Comparison of ENCODE assay signal across 27 cellular contexts in genomic region chr3:182501861-182502260, GRCh38.
DNase-seq lines count a peak whose midpoint lies in the region; ATAC-seq, FAIRE-seq and TF ChIP-seq lines count a peak whose summit lies in the region.
"Had no signal": no experiment of that assay in that cellular context is flagged by ENCODE, and none has a peak within 500 bp of the region (broad histone marks: within the 10 kb centered on the region; RNA-seq: fewer than 3 reads in every experiment).

No MANE protein-coding gene starts in this region.

- CTCF ChIA-PET in GM12878 (lab: Yijun Ruan, JAX): interaction anchor here (1.2 to 1.5 kb wide), 4 partner anchors 10 to 23 kb away, joined by 3 to 5 read pairs (median 4); no protein-coding TSS in a partner anchor

- H3K36me3 Mint-ChIP-seq in type B pancreatic cell: no peaks in the 10 kb centered on the region
- H3K36me3 Mint-ChIP-seq: stimulated activated memory B cell treated with anti-CD40 and anti-IgM and Interleukin-4, amounts not matched to agents 10 μg/mL and 1 μg/mL and 100 μg/mL, for 72 hours had no signal

- H3K27ac ChIP-seq in HUES48 (ENCODE audit: low read depth, low read length) (peak overlapping the region; percentile 61), GM12878 (ENCODE audit: control insufficient read depth, insufficient read depth) (no peak overlapping the region)
- H3K27ac ChIP-seq: heart right ventricle, ovary, right lobe of liver, WERI-Rb-1 had no signal

- H3K4me3 ChIP-seq in HUES48 (ENCODE audit: low read depth, low read length) (no peak overlapping the region), GM12878 (no peak overlapping the region)
- H3K4me3 ChIP-seq: heart right ventricle, ovary, right lobe of liver had no signal

- RAD21 ChIA-PET in GM12878 (lab: Charles Lee; ENCODE audit: unreplicated experiment): interaction anchor here (1.5 kb wide), 1 partner anchor 15 kb away, joined by 3 read pairs; no protein-coding TSS in a partner anchor

- TF ChIP-seq CTCF in GM12878 (IDR thresholded peaks at IDR 0.05 in 2 of 3, conservative IDR thresholded peaks at IDR 0.05 in 1 of 3; ENCODE audit: control insufficient read depth in 2 of 3, extremely low read depth in 1 of 3, insufficient read depth in 1 of 3, low read depth in 3 of 3, low read length in 3 of 3) (no peak), type B pancreatic cell (conservative IDR thresholded peaks at IDR 0.05) (no peak)

- WGBS in GM12878 (ENCODE audit: insufficient coverage, insufficient replicate concordance, low lambda C conversion rate, missing lambda C conversion rate): 4% methylated on average over 2 of the region's 2 CpGs

- DNase-seq in GM12878 (ENCODE audit: low read depth, low spot score) (no peak), myocyte (ENCODE audit: low read depth) (peak; percentile 13), type B pancreatic cell (ENCODE audit: extremely low spot score, unreplicated experiment) (no peak), NCI-H1417 (lab: John Stamatoyannopoulos, UW) (no peak)
- DNase-seq: activated CD4-positive, alpha-beta T cell treated with anti-CD3 and anti-CD28 coated beads, Interleukin-2, amount 10 ng/mL, durations not matched to agents 24 days and 14 days; activated gamma-delta T cell; activated T-cell treated with anti-CD3 and anti-CD28 coated beads, Interleukin-2, amount 50 U/mL, for 24 hours; GOT3; heart right ventricle; left cardiac atrium; mesenchymal stem cell; NCI-H1105 treated with DMSO at 0.1 percent for 48 hours; NCI-H2029 treated with DMSO at 0.1 percent for 48 hours; NCI-H526 treated with DMSO at 0.1 percent for 48 hours; ovary; right lobe of liver; SIG-M5; stimulated activated CD4-positive, alpha-beta T cell treated with anti-CD3 and anti-CD28 coated beads, Interleukin-12 subunit alpha, Interleukin-12 subunit beta, amount 100 ng/mL, for 4 hours; stimulated activated CD4-positive, alpha-beta T cell treated with anti-CD3 and anti-CD28 coated beads, Interleukin-4, amount 100 ng/mL, for 1 hour; T1000; WERI-Rb-1 had no signal

- no TSS peak for BruUV-seq in GM12878 (replicated peaks; lab: Mats Ljungman, UMichigan)

- no peaks in the 10 kb centered on the region for H3K27me3 ChIP-seq in HUES48 (ENCODE audit: control insufficient read depth, insufficient read depth, low read length)
- H3K27me3 ChIP-seq in GM12878 (replicated peaks in 1 of 2; ENCODE audit: control insufficient read depth in 2 of 2, insufficient read depth in 2 of 2, low read length in 1 of 2): no peaks in the 10 kb centered on the region; a peak in 1 of 4 replicates
- H3K27me3 ChIP-seq: ovary, right lobe of liver had no signal

- no peak overlapping the region for H3K4me2 ChIP-seq in GM12878 (ENCODE audit: control insufficient read depth, insufficient read depth)

- H2AFZ ChIP-seq in GM12878 (ENCODE audit: control insufficient read depth, low read depth, low read length): no peak overlapping the region

- H3K36me3 ChIP-seq in HUES48 (ENCODE audit: control insufficient read depth, insufficient read depth, low read length) (no peaks in the 10 kb centered on the region), GM12878 (ENCODE audit: control insufficient read depth in 2 of 2, insufficient read depth in 2 of 2, low read length in 1 of 2) (no peaks in the 10 kb centered on the region)
- H3K36me3 ChIP-seq: heart right ventricle, ovary, right lobe of liver, WERI-Rb-1 had no signal

- no peak for FAIRE-seq in GM12878 (lab: Jason Lieb, UNC)
- FAIRE-seq: RCC 7860 had no signal

- peaks cover 18% of the 10 kb centered on the region for H3K4me1 Mint-ChIP-seq in type B pancreatic cell (ENCODE audit: unreplicated experiment)
- H3K4me1 Mint-ChIP-seq: activated CD4-positive, alpha-beta T cell treated with anti-CD3 and anti-CD28 coated beads, Interleukin-2, amount 10 ng/mL, durations not matched to agents 24 days and 14 days; IgD-negative memory B cell; stimulated activated memory B cell treated with anti-CD40 and anti-IgM and Interleukin-4, amounts not matched to agents 10 μg/mL and 1 μg/mL and 100 μg/mL, for 72 hours had no signal

- H3K27me3 Mint-ChIP-seq in type B pancreatic cell: no peaks in the 10 kb centered on the region
- H3K27me3 Mint-ChIP-seq: activated CD4-positive, alpha-beta T cell treated with anti-CD3 and anti-CD28 coated beads, Interleukin-2, amount 10 ng/mL, durations not matched to agents 24 days and 14 days had no signal

- in situ Hi-C loops in GM12878 (cut with MboI): no loop called here

- no peaks in the 10 kb centered on the region for H3K9me3 ChIP-seq in HUES48 (ENCODE audit: control insufficient read depth, insufficient read depth, low read length)
- no peaks in the 10 kb centered on the region for H3K9me3 ChIP-seq in GM12878 (replicated peaks; ENCODE audit: control insufficient read depth, insufficient read depth, low read length)
- H3K9me3 ChIP-seq: heart right ventricle, ovary, right lobe of liver had no signal

- no peak for TF ChIP-seq EP300 in GM12878 (IDR thresholded peaks at IDR 0.05; ENCODE audit: borderline replicate concordance in 1 of 2, control insufficient read depth in 1 of 2, low read depth in 2 of 2, low read length in 2 of 2)

- no peaks in the 10 kb centered on the region for H4K20me1 ChIP-seq in GM12878 (ENCODE audit: control insufficient read depth, insufficient read depth)

- H3K27ac Mint-ChIP-seq in type B pancreatic cell: peak overlapping the region; percentile 18
- H3K27ac Mint-ChIP-seq: activated CD4-positive, alpha-beta T cell treated with anti-CD3 and anti-CD28 coated beads, Interleukin-2, amount 10 ng/mL, durations not matched to agents 24 days and 14 days; activated T-cell treated with anti-CD3 and anti-CD28 coated beads, Interleukin-2, amount 50 U/mL, for 24 hours; IgD-negative memory B cell; stimulated activated memory B cell treated with anti-CD40 and anti-IgM and Interleukin-4, amounts not matched to agents 10 μg/mL and 1 μg/mL and 100 μg/mL, for 72 hours had no signal

- SMC1A ChIA-PET in GM12878 (lab: Charles Lee; ENCODE audit: uncharacterized antibody, unreplicated experiment): interaction anchor here (0.6 to 13.0 kb wide), 6 partner anchors 9 to 514 kb away, joined by 3 to 95 read pairs (median 11); no protein-coding TSS in a partner anchor

- H3K79me2 ChIP-seq in GM12878 (ENCODE audit: control insufficient read depth, insufficient read depth, low read length): no peaks in the 10 kb centered on the region

- intact Hi-C loops in GM12878 (cut with micrococcal nuclease; ENCODE audit: unreplicated experiment): no loop called here

- no peak for ATAC-seq in GM12878
- no peak for ATAC-seq in HG02642 (IDR thresholded peaks at IDR 0.05; ENCODE audit: poor library complexity, unreplicated experiment)
- no peak for ATAC-seq in HG02588 (IDR thresholded peaks at IDR 0.05; ENCODE audit: unreplicated experiment)
- ATAC-seq: heart right ventricle; left cardiac atrium; right lobe of liver; stimulated activated memory B cell treated with anti-CD40 and anti-IgM and Interleukin-4, amounts not matched to agents 10 μg/mL and 1 μg/mL and 100 μg/mL, for 72 hours had no signal

- H3K4me3 Mint-ChIP-seq in type B pancreatic cell: no peak overlapping the region
- H3K4me3 Mint-ChIP-seq: activated CD4-positive, alpha-beta T cell treated with anti-CD3 and anti-CD28 coated beads, Interleukin-2, amount 10 ng/mL, durations not matched to agents 24 days and 14 days; activated T-cell treated with anti-CD3 and anti-CD28 coated beads, Interleukin-2, amount 50 U/mL, for 24 hours; IgD-negative memory B cell; stimulated activated memory B cell treated with anti-CD40 and anti-IgM and Interleukin-4, amounts not matched to agents 10 μg/mL and 1 μg/mL and 100 μg/mL, for 72 hours had no signal

- TF ChIP-seq POLR2A in GM12878 (IDR thresholded peaks at IDR 0.05; ENCODE audit: low read depth, low read length): no peak

- H3K9ac ChIP-seq in HUES48 (ENCODE audit: low read depth, low read length) (no peak overlapping the region), GM12878 (ENCODE audit: control insufficient read depth, insufficient read depth, low read length) (no peak overlapping the region)

- POLR2A ChIA-PET in GM12878 (lab: Charles Lee): no interaction called here

- H3K4me1 ChIP-seq in HUES48 (ENCODE audit: control insufficient read depth, insufficient read depth, low read length) (peaks cover 34% of the 10 kb centered on the region), GM12878 (ENCODE audit: control insufficient read depth, insufficient read depth, low read length) (no peaks in the 10 kb centered on the region)
- H3K4me1 ChIP-seq: heart right ventricle, right lobe of liver had no signal

- no peaks in the 10 kb centered on the region for H3K9me3 Mint-ChIP-seq in type B pancreatic cell
- H3K9me3 Mint-ChIP-seq: activated CD4-positive, alpha-beta T cell treated with anti-CD3 and anti-CD28 coated beads, Interleukin-2, amount 10 ng/mL, durations not matched to agents 24 days and 14 days; activated T-cell treated with anti-CD3 and anti-CD28 coated beads, Interleukin-2, amount 50 U/mL, for 24 hours; stimulated activated memory B cell treated with anti-CD40 and anti-IgM and Interleukin-4, amounts not matched to agents 10 μg/mL and 1 μg/mL and 100 μg/mL, for 72 hours had no signal

- no peak for TF ChIP-seq RAD21 in GM12878 (IDR thresholded peaks at IDR 0.05; ENCODE audit: insufficient read depth, low read depth, low read length)

TF ChIP-seq in GM12878, 131 proteins besides CTCF, POLR2A, EP300 and RAD21:
- TF ChIP-seq FOXM1 (IDR thresholded peaks at IDR 0.05; ENCODE audit: low read depth, low read length) (no peak), MEF2B (IDR thresholded peaks at IDR 0.05; ENCODE audit: partially characterized antibody, poor library complexity, severe bottlenecking) (peak; percentile 70), ZNF274 (IDR thresholded peaks at IDR 0.05; ENCODE audit: insufficient read depth, insufficient read length) (no peak), CHD2 (IDR thresholded peaks at IDR 0.05; ENCODE audit: borderline replicate concordance, low read depth, low read length) (no peak), ESRRA (IDR thresholded peaks at IDR 0.05; ENCODE audit: low read length) (no peak), DPF2 (IDR thresholded peaks at IDR 0.05) (no peak), ZNF384 (IDR thresholded peaks at IDR 0.05; ENCODE audit: borderline replicate concordance, low read depth, low read length) (no peak), GATAD2B (conservative IDR thresholded peaks at IDR 0.05; ENCODE audit: low read depth) (0 out of 2 replicates have a peak, but pooled peaks have one; percentile 55), NBN (IDR thresholded peaks at IDR 0.05) (0 out of 2 replicates have a peak, but pooled peaks have one; percentile 23), ATF7 (IDR thresholded peaks at IDR 0.05; ENCODE audit: low read depth) (peak; percentile 39; the same call in 1 of the 2 replicates), IKZF2 (IDR thresholded peaks at IDR 0.05) (peak; percentile 27 to 38; a peak in 2 of 4 replicates), POU2F2 (IDR thresholded peaks at IDR 0.05; ENCODE audit: borderline replicate concordance, low read depth, low read length) (peak; percentile 80; the same call in 2 of the 3 replicates), SP1 (IDR thresholded peaks at IDR 0.05; ENCODE audit: low read depth, low read length) (no peak), IRF4 (IDR thresholded peaks at IDR 0.05; ENCODE audit: low read depth, low read length) (no peak), TARDBP (IDR thresholded peaks at IDR 0.05; ENCODE audit: borderline replicate concordance) (no peak)
